ENCODE assay signal across 34 cellular contexts in genomic region chr2:58903427-58903826, GRCh38.
"Had no signal": no experiment of that assay in that cellular context is flagged by ENCODE, and none has a peak within 500 bp of the region (broad histone marks: within the 10 kb centered on the region; RNA-seq: fewer than 3 reads in every experiment).

No MANE protein-coding gene starts in this region.

- H3K36me3 ChIP-seq: MG63 had no signal

- H3K9me3 ChIP-seq: MG63 had no signal

- H3K27ac ChIP-seq: KMS-11 had no signal

- H3K27me3 ChIP-seq: MG63 had no signal

- H3K4me3 ChIP-seq: MG63 had no signal

- DNase-seq: Karpas-422, Kasumi-1, KG1, MG63, MM.1S, MV-4-11, NCI-H1048, NCI-H1092, NCI-H1092 treated with DMSO at 0.1 percent for 48 hours, NCI-H1105, NCI-H1105 treated with DMSO at 0.1 percent for 48 hours, NCI-H1417, NCI-H1417 treated with DMSO at 0.1 percent for 48 hours, NCI-H1436, NCI-H1436 treated with DMSO at 0.1 percent for 48 hours, NCI-H146, NCI-H1694, NCI-H1694 treated with DMSO at 0.1 percent for 48 hours, NCI-H187, NCI-H187 treated with DMSO at 0.1 percent for 48 hours, NCI-H1930, NCI-H2029, NCI-H2029 treated with DMSO at 0.1 percent for 48 hours, NCI-H2081, NCI-H2081 treated with DMSO at 0.1 percent for 48 hours, NCI-H2107, NCI-H2171, NCI-H2171 treated with DMSO at 0.1 percent for 48 hours, NCI-H2227 treated with DMSO at 0.1 percent for 48 hours, NCI-H226, NCI-H345, NCI-H446, NCI-H446 treated with DMSO at 0.1 percent for 48 hours had no signal
